16 cellular contexts compared by ENCODE assay signal in genomic region chr10:1040133-1040532, GRCh38. TPM values are rescaled to one million over a fixed set of nuclear protein-coding genes. Genes with fewer than 3 reads are reported as not detected.
DNase-seq lines count a peak whose midpoint lies in the region; FAIRE-seq and TF ChIP-seq lines count a peak whose summit lies in the region.
"Had no signal": no experiment of that assay in that cellular context is flagged by ENCODE, and none has a peak within 500 bp of the region (broad histone marks: within the 10 kb centered on the region; RNA-seq: fewer than 3 reads in every experiment).

No MANE protein-coding gene starts in this region.

- H3K27me3 ChIP-seq in breast epithelium: no peaks in the 10 kb centered on the region
- no peaks in the 10 kb centered on the region for H3K27me3 ChIP-seq in Karpas-422 (ENCODE audit: low read length)
- no peaks in the 10 kb centered on the region for H3K27me3 ChIP-seq in endothelial cell of umbilical vein (ENCODE audit: control insufficient read depth in 2 of 2, insufficient read depth in 2 of 2, low read length in 2 of 2)
- H3K27me3 ChIP-seq in colonic mucosa: no peaks in the 10 kb centered on the region

- FAIRE-seq in endothelial cell of umbilical vein (lab: Jason Lieb, UNC): no peak
- FAIRE-seq: H1 had no signal

- H3K9me3 Mint-ChIP-seq in MCF 10A (ENCODE audit: unreplicated experiment): no peaks in the 10 kb centered on the region
- no peaks in the 10 kb centered on the region for H3K9me3 Mint-ChIP-seq in progenitor cell of endocrine pancreas (ENCODE audit: low read depth)
- H3K9me3 Mint-ChIP-seq: HFFc6, IgD-negative memory B cell had no signal

- no peaks in the 10 kb centered on the region for H3K9me2 ChIP-seq in Karpas-422 (replicated peaks; ENCODE audit: insufficient read depth, low read length)

- H3K4me3 Mint-ChIP-seq in MCF 10A (ENCODE audit: unreplicated experiment): no peak overlapping the region
- H3K4me3 Mint-ChIP-seq in progenitor cell of endocrine pancreas (ENCODE audit: low read depth): no peak overlapping the region
- H3K4me3 Mint-ChIP-seq: HFFc6 had no signal

- H3K36me3 Mint-ChIP-seq in MCF 10A (ENCODE audit: insufficient read depth, unreplicated experiment): peaks cover 60% of the 10 kb centered on the region
- H3K36me3 Mint-ChIP-seq in progenitor cell of endocrine pancreas (ENCODE audit: insufficient read depth): peaks cover 25% of the 10 kb centered on the region

- H3K9me3 ChIP-seq in breast epithelium (no peaks in the 10 kb centered on the region), Karpas-422 (ENCODE audit: low read length) (no peaks in the 10 kb centered on the region), endothelial cell of umbilical vein (replicated peaks; ENCODE audit: control insufficient read depth, insufficient read depth, low read length) (no peaks in the 10 kb centered on the region), colonic mucosa (no peaks in the 10 kb centered on the region)

- no TSS peak for BruUV-seq in MCF 10A (replicated peaks; lab: Mats Ljungman, UMichigan)
- BruUV-seq in endothelial cell of umbilical vein (replicated peaks; lab: Mats Ljungman, UMichigan): TSS peak; percentile 4

- no peaks in the 10 kb centered on the region for H3K27me3 Mint-ChIP-seq in MCF 10A (ENCODE audit: insufficient read depth, unreplicated experiment)
- no peaks in the 10 kb centered on the region for H3K27me3 Mint-ChIP-seq in progenitor cell of endocrine pancreas
- H3K27me3 Mint-ChIP-seq: IgD-negative memory B cell had no signal

- H3K79me2 ChIP-seq in Karpas-422 (ENCODE audit: low read length) (peaks cover 21% of the 10 kb centered on the region), endothelial cell of umbilical vein (ENCODE audit: control insufficient read depth, insufficient read depth, low read length) (peaks cover 22% of the 10 kb centered on the region)

- CTCF ChIA-PET in MCF 10A (lab: Yijun Ruan, JAX): no interaction called here
- CTCF ChIA-PET in endothelial cell of umbilical vein (lab: Charles Lee): no interaction called here

- H3K36me3 ChIP-seq in breast epithelium (peaks cover 5% of the 10 kb centered on the region), Karpas-422 (ENCODE audit: insufficient read depth, low read length) (peaks cover 45% of the 10 kb centered on the region), endothelial cell of umbilical vein (ENCODE audit: control insufficient read depth in 2 of 2, extremely low read depth in 1 of 2, insufficient read depth in 2 of 2, low read length in 2 of 2) (peaks cover 9 to 15% of the 10 kb centered on the region in 2 experiments), colonic mucosa (peaks cover 9% of the 10 kb centered on the region)

- TF ChIP-seq POLR2A in breast epithelium (IDR thresholded peaks at IDR 0.05) (no peak), endothelial cell of umbilical vein (IDR thresholded peaks at IDR 0.05; ENCODE audit: low read depth, low read length) (no peak)

- H4K20me1 ChIP-seq in Karpas-422 (ENCODE audit: insufficient read depth, low read depth, low read length) (peaks cover 10% of the 10 kb centered on the region), endothelial cell of umbilical vein (replicated peaks; ENCODE audit: control insufficient read depth, extremely low read depth, insufficient read depth, low read length) (no peaks in the 10 kb centered on the region)

- no peaks in the 10 kb centered on the region for H3K9me1 ChIP-seq in endothelial cell of umbilical vein (replicated peaks; ENCODE audit: control insufficient read depth, extremely low read depth, insufficient read depth, low read length)

- H2AFZ ChIP-seq in Karpas-422 (ENCODE audit: low read length) (no peak overlapping the region), endothelial cell of umbilical vein (ENCODE audit: low read depth, low read length) (no peak overlapping the region)

- TF ChIP-seq CTCF in MCF 10A (IDR thresholded peaks at IDR 0.05; ENCODE audit: unreplicated experiment): no peak
- TF ChIP-seq CTCF in breast epithelium (IDR thresholded peaks at IDR 0.05): no peak
- TF ChIP-seq CTCF in endothelial cell of umbilical vein (IDR thresholded peaks at IDR 0.05; ENCODE audit: extremely low read depth in 1 of 2, insufficient read depth in 1 of 2, low read depth in 1 of 2, low read length in 2 of 2): no peak
- no peak for TF ChIP-seq CTCF in progenitor cell of endocrine pancreas (IDR thresholded peaks at IDR 0.05; ENCODE audit: unreplicated experiment)
- TF ChIP-seq CTCF in GM20000 (IDR thresholded peaks at IDR 0.05; ENCODE audit: extremely low read depth, missing control alignments): no peak
- TF ChIP-seq CTCF in colonic mucosa (IDR thresholded peaks at IDR 0.05): no peak

- H3K4me3 ChIP-seq in breast epithelium (no peak overlapping the region), Karpas-422 (ENCODE audit: low read length) (no peak overlapping the region), endothelial cell of umbilical vein (replicated peaks in 1 of 3; ENCODE audit: insufficient read depth in 1 of 3, low read depth in 1 of 3, low read length in 3 of 3) (no peak overlapping the region), colonic mucosa (no peak overlapping the region)

- POLR2A ChIA-PET in MCF 10A (lab: Yijun Ruan, JAX) (no interaction called here), endothelial cell of umbilical vein (lab: Charles Lee) (no interaction called here)

- no peak for DNase-seq in MCF 10A (ENCODE audit: unreplicated experiment)
- DNase-seq in breast epithelium (ENCODE audit: low spot score in 2 of 2): no peak
- no peak for DNase-seq in Karpas-422
- DNase-seq in endothelial cell of umbilical vein (ENCODE audit: low read depth, low spot score): no peak
- DNase-seq in progenitor cell of endocrine pancreas (ENCODE audit: low spot score, unreplicated experiment): no peak
- DNase-seq in GM20000 (ENCODE audit: low spot score): no peak
- DNase-seq in DMS79 treated with DMSO at 0.1 percent for 48 hours (lab: John Stamatoyannopoulos, UW): no peak
- DNase-seq in colonic mucosa: no peak
- DNase-seq: COR-L47, HFFc6, NCI-H1048, NCI-H146, NCI-H510A treated with DMSO at 0.1 percent for 48 hours had no signal

- H3K9ac ChIP-seq in Karpas-422 (ENCODE audit: low read length) (no peak overlapping the region), endothelial cell of umbilical vein (replicated peaks; ENCODE audit: extremely low read depth, insufficient read depth, low read length) (no peak overlapping the region), colonic mucosa (ENCODE audit: low read depth in 2 of 2, low read length in 2 of 2) (no peak overlapping the region)

- H3K27ac Mint-ChIP-seq in MCF 10A (ENCODE audit: low read depth, unreplicated experiment) (peak overlapping the region; percentile 39), progenitor cell of endocrine pancreas (peak overlapping the region; percentile 90)
- H3K27ac Mint-ChIP-seq: HFFc6 had no signal

- no peak overlapping the region for H3K4me2 ChIP-seq in Karpas-422 (ENCODE audit: low read depth, low read length, poor library complexity, severe bottlenecking)
- H3K4me2 ChIP-seq in endothelial cell of umbilical vein (ENCODE audit: insufficient read depth, low read length): no peak overlapping the region

- intact Hi-C loops in MCF 10A (cut with micrococcal nuclease): no loop called here
- intact Hi-C loops in breast epithelium (cut with DNase I; ENCODE audit: low total_unique reads): loop anchor here (2.0 kb wide), 1 partner anchor 45 kb away; no protein-coding TSS in a partner anchor
- intact Hi-C loops in endothelial cell of umbilical vein (cut with micrococcal nuclease): no loop called here
- intact Hi-C loops in colonic mucosa (cut with DNase I): no loop called here

- dilution Hi-C loops in endothelial cell of umbilical vein (cut with MboI; ENCODE audit: extremely low pct_ligation_motif_present, low sequenced_read_pairs): no loop called here

- H3K4me1 ChIP-seq in breast epithelium (peaks cover 0 to 5% of the 10 kb centered on the region in 2 donors), Karpas-422 (ENCODE audit: low read length) (peaks cover 45% of the 10 kb centered on the region), endothelial cell of umbilical vein (ENCODE audit: control insufficient read depth, extremely low read depth, insufficient read depth, low read length) (peaks cover 21% of the 10 kb centered on the region), colonic mucosa (no peaks in the 10 kb centered on the region)

- peaks cover 25% of the 10 kb centered on the region for H3K4me1 Mint-ChIP-seq in MCF 10A (ENCODE audit: insufficient read depth, unreplicated experiment)
- H3K4me1 Mint-ChIP-seq in progenitor cell of endocrine pancreas (ENCODE audit: low read depth): peaks cover 9% of the 10 kb centered on the region

- H3K27ac ChIP-seq in breast epithelium (no peak overlapping the region), Karpas-422 (ENCODE audit: low read length) (peak overlapping the region; percentile 20; the same call in 1 of the 2 replicates), endothelial cell of umbilical vein (ENCODE audit: insufficient read depth, low read depth, low read length) (no peak overlapping the region), colonic mucosa (no peak overlapping the region)

RNA-seq across cellular contexts. Expression of gene IDI1, which starts 8.8 kb away (rescaled TPM):
- total RNA-seq in MCF 10A (2022) (22.2 and 25.1 TPM in 2 replicates), breast epithelium (10 to 100 TPM; 26.2 to 48.4 (median 45.1) TPM), endothelial cell of umbilical vein (63.0 and 63.6 TPM in 2 replicates), progenitor cell of endocrine pancreas (46.3 and 51.4 TPM in 2 replicates), colonic mucosa (100 to 1,000 TPM in 1 of 2 donors, 10 to 100 TPM in 1; 41.3 to 142 TPM)
- 129 and 150 TPM in 2 replicates for total RNA-seq in Karpas-422 (2014; rRNA removed; shearing (Covaris generic); ENCODE audit: low replicate concordance)
- polyA plus RNA-seq in endothelial cell of umbilical vein: 31.4 and 42.2 TPM in 2 replicates
- 38.7 and 43.8 TPM in 2 replicates for polyA plus RNA-seq in endothelial cell of umbilical vein (2011; cell fraction: cytosol; rRNA removed)
- polyA plus RNA-seq in endothelial cell of umbilical vein (2011; cell fraction: nucleus; rRNA removed): 62.7 and 90.7 TPM in 2 replicates
- 31.1 and 46.6 TPM in 2 replicates for polyA plus RNA-seq in endothelial cell of umbilical vein (2012)
- polyA minus RNA-seq in endothelial cell of umbilical vein: 32.6 and 36.6 TPM in 2 replicates
- 25.7 TPM for polyA minus RNA-seq in endothelial cell of umbilical vein (2011; cell fraction: cytosol; rRNA and poly(A)+ RNA removed)
- polyA minus RNA-seq in endothelial cell of umbilical vein (2011; cell fraction: nucleus; rRNA and poly(A)+ RNA removed): 22.4 and 42.2 TPM in 2 replicates

RNA-seq across cellular contexts. Expression of gene IDI2, which starts 14.5 kb away (rescaled TPM):
- not detected in 2 replicates for total RNA-seq in MCF 10A (2022)
- not detected for total RNA-seq in breast epithelium
- total RNA-seq in Karpas-422 (2014; rRNA removed; shearing (Covaris generic); ENCODE audit: low replicate concordance): not detected in 2 replicates
- not detected in 2 replicates for total RNA-seq in endothelial cell of umbilical vein
- not detected in 2 replicates for polyA plus RNA-seq in endothelial cell of umbilical vein
- polyA plus RNA-seq in endothelial cell of umbilical vein (2011; cell fraction: cytosol; rRNA removed): not detected in 2 replicates
- not detected in 2 replicates for polyA plus RNA-seq in endothelial cell of umbilical vein (2011; cell fraction: nucleus; rRNA removed)
- polyA plus RNA-seq in endothelial cell of umbilical vein (2012): not detected in 2 replicates
- polyA minus RNA-seq in endothelial cell of umbilical vein: not detected in 2 replicates
- polyA minus RNA-seq in endothelial cell of umbilical vein (2011; cell fraction: cytosol; rRNA and poly(A)+ RNA removed): not detected
- not detected in 2 replicates for polyA minus RNA-seq in endothelial cell of umbilical vein (2011; cell fraction: nucleus; rRNA and poly(A)+ RNA removed)
- not detected in 2 replicates for total RNA-seq in progenitor cell of endocrine pancreas
- total RNA-seq in colonic mucosa: not detected
- total RNA-seq: A673, H1, HFFc6 had no signal
- polyA plus RNA-seq: H1, IgD-negative memory B cell had no signal

RNA-seq across cellular contexts. Expression of gene WDR37, which starts 16.1 kb away (rescaled TPM):
- total RNA-seq in MCF 10A (2022) (14.2 and 18.2 TPM in 2 replicates), breast epithelium (10 to 100 TPM; 13.9 to 18.0 (median 14.4) TPM), endothelial cell of umbilical vein (25.5 and 26.4 TPM in 2 replicates), progenitor cell of endocrine pancreas (17.4 and 18.7 TPM in 2 replicates), colonic mucosa (10 to 100 TPM; 18.6 to 18.7 TPM)
- 13.3 and 15.2 TPM in 2 replicates for total RNA-seq in Karpas-422 (2014; rRNA removed; shearing (Covaris generic); ENCODE audit: low replicate concordance)
- polyA plus RNA-seq in endothelial cell of umbilical vein: 19.5 and 21.7 TPM in 2 replicates
- polyA plus RNA-seq in endothelial cell of umbilical vein (2011; cell fraction: cytosol; rRNA removed): 16.8 and 17.3 TPM in 2 replicates
- polyA plus RNA-seq in endothelial cell of umbilical vein (2011; cell fraction: nucleus; rRNA removed): 38.3 and 39.8 TPM in 2 replicates
- polyA plus RNA-seq in endothelial cell of umbilical vein (2012): 17.1 and 18.3 TPM in 2 replicates
- 35.7 and 37.4 TPM in 2 replicates for polyA minus RNA-seq in endothelial cell of umbilical vein
- 5.9 TPM for polyA minus RNA-seq in endothelial cell of umbilical vein (2011; cell fraction: cytosol; rRNA and poly(A)+ RNA removed)
- 23.9 and 32.2 TPM in 2 replicates for polyA minus RNA-seq in endothelial cell of umbilical vein (2011; cell fraction: nucleus; rRNA and poly(A)+ RNA removed)

RNA-seq across cellular contexts. Expression of gene GTPBP4, which starts 51.9 kb away (rescaled TPM):
- 138 and 142 TPM in 2 replicates for total RNA-seq in MCF 10A (2022)
- 10 to 100 TPM; 32.6 to 51.2 (median 50.8) TPM for total RNA-seq in breast epithelium
- 41.2 and 45.3 TPM in 2 replicates for total RNA-seq in Karpas-422 (2014; rRNA removed; shearing (Covaris generic); ENCODE audit: low replicate concordance)
- total RNA-seq in endothelial cell of umbilical vein: 68.9 and 69.3 TPM in 2 replicates
- polyA plus RNA-seq in endothelial cell of umbilical vein: 10.4 and 12.4 TPM in 2 replicates
- 19.6 and 25.9 TPM in 2 replicates for polyA plus RNA-seq in endothelial cell of umbilical vein (2011; cell fraction: cytosol; rRNA removed)
- polyA plus RNA-seq in endothelial cell of umbilical vein (2011; cell fraction: nucleus; rRNA removed): 84.3 and 97.3 TPM in 2 replicates
- polyA plus RNA-seq in endothelial cell of umbilical vein (2012): 46.9 and 55.9 TPM in 2 replicates
- polyA minus RNA-seq in endothelial cell of umbilical vein: 44.7 and 45.2 TPM in 2 replicates
- polyA minus RNA-seq in endothelial cell of umbilical vein (2011; cell fraction: cytosol; rRNA and poly(A)+ RNA removed): 16.5 TPM
- 44.6 and 45.0 TPM in 2 replicates for polyA minus RNA-seq in endothelial cell of umbilical vein (2011; cell fraction: nucleus; rRNA and poly(A)+ RNA removed)
- 53.2 and 57.9 TPM in 2 replicates for total RNA-seq in progenitor cell of endocrine pancreas
- 10 to 100 TPM; 22.4 to 43.6 TPM for total RNA-seq in colonic mucosa
